ENCODE assay signal across 8 cellular contexts in the genomic region with DNA sequence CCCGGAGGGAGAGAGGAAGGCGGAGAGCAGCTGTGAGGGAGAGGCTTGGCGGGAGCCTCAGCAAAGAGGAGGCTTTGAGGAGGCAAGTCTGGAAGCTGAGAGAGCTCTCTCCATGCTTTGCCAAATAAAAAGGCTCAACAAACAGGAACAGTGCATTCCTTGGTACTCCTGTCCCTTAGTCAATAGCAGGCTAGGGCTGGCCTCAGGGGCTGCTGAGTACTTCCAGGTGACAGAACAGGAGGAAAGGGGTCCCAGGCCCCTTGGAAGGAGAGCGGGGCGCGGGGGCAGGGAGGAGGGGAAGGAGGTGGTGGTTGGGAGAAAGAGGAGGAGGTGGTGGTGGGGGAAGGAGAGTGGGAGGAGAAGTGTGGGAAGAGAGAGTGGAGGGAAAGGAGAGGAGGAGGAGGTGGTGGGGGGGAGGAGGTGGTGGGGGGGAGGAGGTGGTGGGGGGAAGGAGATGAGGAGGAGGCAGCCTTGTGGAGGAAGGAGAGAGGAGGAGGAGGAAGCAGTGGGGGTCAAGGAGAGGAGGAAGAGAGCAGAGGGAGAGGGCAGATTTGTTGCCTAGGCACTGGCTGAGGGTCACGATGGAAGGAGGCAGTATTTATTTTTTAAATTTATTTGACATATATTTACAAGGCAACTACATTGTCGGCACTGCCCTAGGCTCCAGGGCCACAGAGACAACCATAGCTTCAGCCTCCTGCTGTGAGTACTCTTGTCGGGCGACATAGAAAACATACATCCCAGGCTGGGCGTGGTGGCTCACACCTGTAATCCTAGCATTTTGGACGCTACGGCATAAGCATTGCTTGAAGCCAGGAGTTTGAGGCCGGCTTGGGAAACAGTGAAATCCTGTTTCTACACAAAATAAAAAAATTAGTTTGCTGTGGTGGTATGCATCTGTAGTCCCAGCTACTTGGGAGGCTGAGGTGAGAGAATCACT.
DNase-seq lines count a peak whose midpoint lies in the region; ATAC-seq and TF ChIP-seq lines count a peak whose summit lies in the region.

No MANE protein-coding gene starts in this region.

- H3K36me3 ChIP-seq in gastrocnemius medialis, result no peaks in the 10 kb centered on the region

- H3K4me1 ChIP-seq in right cardiac atrium (ENCODE audit: control insufficient read depth, insufficient read depth, low read length) (peaks cover 2% of the 10 kb centered on the region), gastrocnemius medialis (peaks cover 14 to 17% of the 10 kb centered on the region in 2 donors)

- no peak for DNase-seq in activated naive CD4-positive, alpha-beta T cell treated with Interleukin-2 at 50 U/mL for 16 hours
- no peak for DNase-seq in activated naive CD8-positive, alpha-beta T cell treated with anti-CD3 and anti-CD28 coated beads, Interleukin-2, amount 50 U/mL, for 24 hours
- peak in 2 of 3 donors; percentile 86 to 88 for DNase-seq in right cardiac atrium
- DNase-seq in gastrocnemius medialis, result no peak
- DNase-seq in iPS-NIHi11 (ENCODE audit: low spot score), result no peak

- in situ Hi-C loops in gastrocnemius medialis (cut with MboI; ENCODE audit: low sequenced_read_pairs in 4 of 4), result loop anchor here (5.0 to 25.0 kb wide), 7 partner anchors 90 to 863 kb away; no protein-coding TSS in a partner anchor

- peak overlapping the region; percentile 73 for H3K4me3 ChIP-seq in right cardiac atrium (ENCODE audit: low read length)
- peak overlapping the region; percentile 66 to 96 (median 72) for H3K4me3 ChIP-seq in gastrocnemius medialis

- H3K27me3 ChIP-seq in right cardiac atrium (ENCODE audit: control insufficient read depth, insufficient read depth), result no peaks in the 10 kb centered on the region
- no peaks in the 10 kb centered on the region for H3K27me3 ChIP-seq in gastrocnemius medialis

- H3K9me3 Mint-ChIP-seq in activated naive CD4-positive, alpha-beta T cell treated with anti-CD3 and anti-CD28 coated beads, Interleukin-2, amount 50 U/mL, for 24 hours, result no peaks in the 10 kb centered on the region
- no peaks in the 10 kb centered on the region for H3K9me3 Mint-ChIP-seq in activated naive CD8-positive, alpha-beta T cell treated with anti-CD3 and anti-CD28 coated beads, Interleukin-2, amount 50 U/mL, for 24 hours

- H3K27me3 Mint-ChIP-seq in activated naive CD4-positive, alpha-beta T cell treated with anti-CD3 and anti-CD28 coated beads, Interleukin-2, amount 50 U/mL, for 24 hours, result peaks cover 20% of the 10 kb centered on the region
- peaks cover 44% of the 10 kb centered on the region for H3K27me3 Mint-ChIP-seq in activated naive CD8-positive, alpha-beta T cell treated with anti-CD3 and anti-CD28 coated beads, Interleukin-2, amount 50 U/mL, for 24 hours

- no peak for TF ChIP-seq CTCF in gastrocnemius medialis (IDR thresholded peaks at IDR 0.05 in 4 of 5, conservative IDR thresholded peaks at IDR 0.05 in 1 of 5)

- H3K4me1 Mint-ChIP-seq in activated naive CD4-positive, alpha-beta T cell treated with anti-CD3 and anti-CD28 coated beads, Interleukin-2, amount 50 U/mL, for 24 hours, result peaks cover 28% of the 10 kb centered on the region
- peaks cover 17% of the 10 kb centered on the region for H3K4me1 Mint-ChIP-seq in activated naive CD8-positive, alpha-beta T cell treated with anti-CD3 and anti-CD28 coated beads, Interleukin-2, amount 50 U/mL, for 24 hours

- 45% methylated on average over 14 of the region's 14 CpGs for WGBS in right cardiac atrium

- intact Hi-C loops in right cardiac atrium (cut with DNase I) (loop anchor here in 3 of 4 donors (2.0 to 10.0 kb wide), 7 partner anchors 73 to 853 kb away; partner anchors contain the start of genes ZBED5 (in 2 of the 3) and EIF4G2 (in 1 of the 3)), gastrocnemius medialis (cut with DNase I; ENCODE audit: low total_unique reads) (loop anchor here (5.0 kb wide), 3 partner anchors 125 to 855 kb away; partner anchors contain the start of gene EIF4G2)

- peak overlapping the region; percentile 85 for H3K4me3 Mint-ChIP-seq in activated naive CD4-positive, alpha-beta T cell treated with anti-CD3 and anti-CD28 coated beads, Interleukin-2, amount 50 U/mL, for 24 hours
- peak overlapping the region; percentile 65 for H3K4me3 Mint-ChIP-seq in activated naive CD8-positive, alpha-beta T cell treated with anti-CD3 and anti-CD28 coated beads, Interleukin-2, amount 50 U/mL, for 24 hours

- no peak for TF ChIP-seq POLR2A in gastrocnemius medialis (IDR thresholded peaks at IDR 0.05)

- no peak for ATAC-seq in activated naive CD8-positive, alpha-beta T cell treated with anti-CD3 and anti-CD28 coated beads, Interleukin-2, amount 50 U/mL, for 24 hours
- ATAC-seq in right cardiac atrium (peak; percentile 73 to 78), gastrocnemius medialis (peak; percentile 52 to 61), HG03097 (IDR thresholded peaks at IDR 0.05; ENCODE audit: low FRiP score, unreplicated experiment) (no peak), GM21723 (IDR thresholded peaks at IDR 0.05; ENCODE audit: unreplicated experiment) (no peak)

- peak overlapping the region; percentile 55 for H3K27ac Mint-ChIP-seq in activated naive CD4-positive, alpha-beta T cell treated with anti-CD3 and anti-CD28 coated beads, Interleukin-2, amount 50 U/mL, for 24 hours
- no peak overlapping the region for H3K27ac Mint-ChIP-seq in activated naive CD8-positive, alpha-beta T cell treated with anti-CD3 and anti-CD28 coated beads, Interleukin-2, amount 50 U/mL, for 24 hours

- H3K27ac ChIP-seq in right cardiac atrium (ENCODE audit: low read length) (peak overlapping the region; percentile 94), gastrocnemius medialis (peak overlapping the region; percentile 78 to 88 (median 81))

- no peaks in the 10 kb centered on the region for H3K9me3 ChIP-seq in right cardiac atrium (ENCODE audit: control insufficient read depth, low read length)
- H3K9me3 ChIP-seq in gastrocnemius medialis, result no peaks in the 10 kb centered on the region

- no peaks in the 10 kb centered on the region for H3K36me3 Mint-ChIP-seq in activated naive CD4-positive, alpha-beta T cell treated with anti-CD3 and anti-CD28 coated beads, Interleukin-2, amount 50 U/mL, for 24 hours
- no peaks in the 10 kb centered on the region for H3K36me3 Mint-ChIP-seq in activated naive CD8-positive, alpha-beta T cell treated with anti-CD3 and anti-CD28 coated beads, Interleukin-2, amount 50 U/mL, for 24 hours (ENCODE audit: low read depth)

Comparison
In these comparisons a context has a peak if more than half of its experiments do, and no peak if none do; other contexts are left out.
1. DNase-seq: peak in right cardiac atrium (2 of 3); none in activated naive CD4-positive, alpha-beta T cell treated with Interleukin-2 at 50 U/mL for 16 hours (single experiment), activated naive CD8-positive, alpha-beta T cell treated with anti-CD3 and anti-CD28 coated beads, Interleukin-2, amount 50 U/mL, for 24 hours (single experiment), gastrocnemius medialis (0 of 2) and iPS-NIHi11 (single experiment).
2. ATAC-seq: peak in right cardiac atrium (2 of 2) and gastrocnemius medialis (2 of 2); none in activated naive CD8-positive, alpha-beta T cell treated with anti-CD3 and anti-CD28 coated beads, Interleukin-2, amount 50 U/mL, for 24 hours (single experiment), HG03097 (single experiment) and GM21723 (single experiment).